Comparison of ENCODE assay signal across 1 cellular context in genomic region chr9:77177894-77178794, GRCh38.
TF ChIP-seq lines count a peak whose summit lies in the region.

No MANE protein-coding gene starts in this region.

TF ChIP-seq in HepG2, 621 proteins besides CTCF, POLR2A, EP300 and RAD21 (continued from another document and continues in another):
- TF ChIP-seq ZNF407 (CRISPR knock-in tag; IDR thresholded peaks at IDR 0.05; ENCODE audit: not compliant biosample characterization) = no peak
- peak; percentile 49; the same call in 1 of the 2 replicates for TF ChIP-seq FIP1L1 (IDR thresholded peaks at IDR 0.05; ENCODE audit: borderline replicate concordance, insufficient read depth, low read depth, low read length)
- TF ChIP-seq TBL1XR1 (IDR thresholded peaks at IDR 0.05; ENCODE audit: borderline replicate concordance, low read length, partially characterized antibody) = no peak
- no peak for TF ChIP-seq ZFP36L1 (CRISPR knock-in tag; IDR thresholded peaks at IDR 0.05)
- TF ChIP-seq REXO4 (CRISPR knock-in tag; IDR thresholded peaks at IDR 0.05; ENCODE audit: borderline replicate concordance) = peak; percentile 71; the same call in 1 of the 2 replicates
- 0 out of 2 replicates have a peak, but pooled peaks have one; percentile 56 for TF ChIP-seq HINFP (CRISPR knock-in tag; IDR thresholded peaks at IDR 0.05; ENCODE audit: low read depth)
- no peak for TF ChIP-seq ATF1 (CRISPR knock-in tag; IDR thresholded peaks at IDR 0.05)
- no peak for TF ChIP-seq MAFK (conservative IDR thresholded peaks at IDR 0.05 in 1 of 2, IDR thresholded peaks at IDR 0.05 in 1 of 2; ENCODE audit: low read length in 2 of 2)
- TF ChIP-seq CEBPZ (IDR thresholded peaks at IDR 0.05; ENCODE audit: low read length) = no peak
- TF ChIP-seq ZBTB3 (CRISPR knock-in tag; IDR thresholded peaks at IDR 0.05; ENCODE audit: borderline replicate concordance, low read depth) = no peak
- TF ChIP-seq ZGPAT (CRISPR knock-in tag; IDR thresholded peaks at IDR 0.05) = peak; percentile 42; the same call in 1 of the 2 replicates
- no peak for TF ChIP-seq TAF1 (CRISPR knock-in tag; IDR thresholded peaks at IDR 0.05)
- no peak for TF ChIP-seq FOXA1 (IDR thresholded peaks at IDR 0.05)
- no peak for TF ChIP-seq FOXA1 (CRISPR knock-in tag; IDR thresholded peaks at IDR 0.05)
- TF ChIP-seq ZNF431 (CRISPR knock-in tag; IDR thresholded peaks at IDR 0.05; ENCODE audit: borderline replicate concordance, low read depth) = no peak
- peak; percentile 73; the same call in 1 of the 2 replicates for TF ChIP-seq TMF1 (CRISPR knock-in tag; IDR thresholded peaks at IDR 0.05; ENCODE audit: low read depth)
- 0 out of 2 replicates have a peak, but pooled peaks have one; percentile 57 for TF ChIP-seq ZNF616 (CRISPR knock-in tag; IDR thresholded peaks at IDR 0.05; ENCODE audit: low read depth)
- no peak for TF ChIP-seq BRF2 (CRISPR knock-in tag; IDR thresholded peaks at IDR 0.05)
- TF ChIP-seq SSRP1 (CRISPR knock-in tag; IDR thresholded peaks at IDR 0.05) = no peak
- TF ChIP-seq ZNF3 (CRISPR knock-in tag; IDR thresholded peaks at IDR 0.05) = no peak
- 0 out of 2 replicates have a peak, but pooled peaks have one; percentile 0 for TF ChIP-seq SRY (CRISPR knock-in tag; IDR thresholded peaks at IDR 0.05)
- 0 out of 2 replicates have a peak, but pooled peaks have one; percentile 76 for TF ChIP-seq DZIP1 (CRISPR knock-in tag; IDR thresholded peaks at IDR 0.05)
- 0 out of 2 replicates have a peak, but pooled peaks have one; percentile 20 for TF ChIP-seq PAXIP1 (CRISPR knock-in tag; conservative IDR thresholded peaks at IDR 0.05)
- no peak for TF ChIP-seq ZHX1 (CRISPR knock-in tag; IDR thresholded peaks at IDR 0.05; ENCODE audit: low read depth)
